Comparison of ENCODE assay signal across 21 cellular contexts in genomic region chr20:45991616-45992015, GRCh38. TPM values are rescaled to one million over a fixed set of nuclear protein-coding genes. Genes with fewer than 3 reads are reported as not detected.
DNase-seq lines count a peak whose midpoint lies in the region; ATAC-seq, FAIRE-seq and TF ChIP-seq lines count a peak whose summit lies in the region.
"Had no signal": no experiment of that assay in that cellular context is flagged by ENCODE, and none has a peak within 500 bp of the region (broad histone marks: within the 10 kb centered on the region; RNA-seq: fewer than 3 reads in every experiment).

No MANE protein-coding gene starts in this region.

- ATAC-seq in right lobe of liver, result no peak
- ATAC-seq in HepG2, result no peak
- no peak for ATAC-seq in K562
- no peak for ATAC-seq in GM21529 (IDR thresholded peaks at IDR 0.05; ENCODE audit: unreplicated experiment)
- no peak for ATAC-seq in omental fat pad (ENCODE audit: low FRiP score)
- ATAC-seq: GM12878, HCT116 had no signal

- TF ChIP-seq POLR2A in right lobe of liver (IDR thresholded peaks at IDR 0.05) (no peak), HepG2 (IDR thresholded peaks at IDR 0.05; ENCODE audit: insufficient read depth in 1 of 2, low read depth in 2 of 2, low read length in 2 of 2) (no peak), K562 (conservative IDR thresholded peaks at IDR 0.05) (no peak)

- H3K79me2 ChIP-seq in HepG2 (ENCODE audit: insufficient read depth, low read length) (no peaks in the 10 kb centered on the region), K562 (ENCODE audit: control insufficient read depth, insufficient read depth, low read length) (no peaks in the 10 kb centered on the region)

- in situ Hi-C loops in HepG2 (cut with HindIII; ENCODE audit: extremely low pct_ligation_motif_present, low pct_unique_long_range_greater_than_20kb), result no loop called here
- in situ Hi-C loops in K562 (cut with MboI), result no loop called here

- H3K4me3 ChIP-seq in right lobe of liver (no peak overlapping the region), HepG2 (replicated peaks in 1 of 3; ENCODE audit: insufficient read depth in 1 of 3, low read depth in 2 of 3, low read length in 3 of 3) (no peak overlapping the region), K562 (no peak overlapping the region), SJCRH30 (no peak overlapping the region)
- H3K4me3 ChIP-seq: GM12878 had no signal

- CTCF ChIA-PET in HepG2 (lab: Yijun Ruan, JAX; ENCODE audit: low intra/inter-chr PET ratio, low total read pairs), result no interaction called here
- CTCF ChIA-PET in K562 (lab: Yijun Ruan, JAX; ENCODE audit: low intra/inter-chr PET ratio), result no interaction called here

- H2AFZ ChIP-seq in HepG2 (ENCODE audit: low read length) (no peak overlapping the region), K562 (ENCODE audit: low read depth, low read length) (no peak overlapping the region)

- no TSS peak for BruUV-seq in HepG2 (replicated peaks; lab: Mats Ljungman, UMichigan)
- no TSS peak for BruUV-seq in K562 (replicated peaks; lab: Mats Ljungman, UMichigan)

- 63% methylated on average over 3 of the region's 3 CpGs for WGBS in right lobe of liver (ENCODE audit: insufficient coverage, low coverage, low lambda C conversion rate, missing lambda C conversion rate)
- WGBS in HepG2 (ENCODE audit: low lambda C conversion rate), result 8% methylated on average over 3 of the region's 3 CpGs
- WGBS in K562 (ENCODE audit: insufficient coverage, low coverage, missing lambda C conversion rate), result 11% methylated on average over 3 of the region's 3 CpGs

- H3K9ac ChIP-seq in HepG2 (ENCODE audit: insufficient read depth, low read depth, low read length) (no peak overlapping the region), K562 (ENCODE audit: insufficient read depth in 1 of 2, low read depth in 2 of 2, low read length in 2 of 2) (no peak overlapping the region)
- H3K9ac ChIP-seq: KMS-11 had no signal

- TF ChIP-seq EP300 in HepG2 (IDR thresholded peaks at IDR 0.05; ENCODE audit: low read depth in 2 of 2, low read length in 2 of 2), result no peak
- TF ChIP-seq EP300 in HepG2 (CRISPR knock-in tag; IDR thresholded peaks at IDR 0.05; ENCODE audit: borderline replicate concordance), result no peak
- TF ChIP-seq EP300 in K562 (IDR thresholded peaks at IDR 0.05; ENCODE audit: low read length), result no peak

- H3K9me3 ChIP-seq in right lobe of liver (no peaks in the 10 kb centered on the region), HepG2 (ENCODE audit: low read length) (no peaks in the 10 kb centered on the region), K562 (replicated peaks; ENCODE audit: control insufficient read depth, insufficient read depth, low read depth, low read length) (no peaks in the 10 kb centered on the region), SJCRH30 (replicated peaks) (no peaks in the 10 kb centered on the region)

- no peak overlapping the region for H3K4me2 ChIP-seq in HepG2 (ENCODE audit: low read depth, low read length)
- H3K4me2 ChIP-seq in K562 (ENCODE audit: insufficient read depth, low read length), result no peak overlapping the region
- H3K4me2 ChIP-seq: KMS-11 had no signal

- H3K9me1 ChIP-seq in K562 (ENCODE audit: control insufficient read depth, insufficient read depth, low read length), result no peaks in the 10 kb centered on the region

- no peaks in the 10 kb centered on the region for H3K27me3 ChIP-seq in right lobe of liver
- H3K27me3 ChIP-seq in HepG2 (ENCODE audit: control insufficient read depth in 1 of 2, insufficient read depth in 2 of 2, low read length in 2 of 2), result peaks cover under 1 to 6% of the 10 kb centered on the region in 2 experiments; a peak in 2 of 5 replicates
- peaks cover under 1 to 8% of the 10 kb centered on the region in 2 experiments; a peak in 2 of 5 replicates for H3K27me3 ChIP-seq in K562 (ENCODE audit: control insufficient read depth in 2 of 2, insufficient read depth in 2 of 2, low read length in 2 of 2)
- H3K27me3 ChIP-seq in SJCRH30, result peaks cover 3% of the 10 kb centered on the region

- H3K4me1 ChIP-seq in right lobe of liver (no peaks in the 10 kb centered on the region), HepG2 (ENCODE audit: insufficient read depth, low read length) (peaks cover 13% of the 10 kb centered on the region), K562 (replicated peaks in 1 of 2; ENCODE audit: control insufficient read depth in 2 of 2, insufficient read depth in 2 of 2, low read length in 2 of 2) (peaks cover 2 to 12% of the 10 kb centered on the region in 2 experiments; a peak in 3 of 5 replicates), SJCRH30 (no peaks in the 10 kb centered on the region)

- no peak for TF ChIP-seq RAD21 in HepG2 (CRISPR knock-in tag; IDR thresholded peaks at IDR 0.05)
- TF ChIP-seq RAD21 in K562 (CRISPR knock-in tag; conservative IDR thresholded peaks at IDR 0.05 in 1 of 2, IDR thresholded peaks at IDR 0.05 in 1 of 2), result no peak

- FAIRE-seq in HepG2 (lab: Jason Lieb, UNC), result no peak
- no peak for FAIRE-seq in K562 (lab: Jason Lieb, UNC)
- FAIRE-seq: GM12878, RCC 7860 had no signal

- no peak overlapping the region for H3K27ac ChIP-seq in right lobe of liver
- no peak overlapping the region for H3K27ac ChIP-seq in HepG2 (ENCODE audit: extremely low read length, insufficient read depth, low read length)
- no peak overlapping the region for H3K27ac ChIP-seq in K562 (ENCODE audit: extremely low read depth, low read depth, low read length)
- H3K27ac ChIP-seq in SJCRH30, result no peak overlapping the region
- H3K27ac ChIP-seq: KMS-11 had no signal

- POLR2A ChIA-PET in HepG2 (lab: Yijun Ruan, JAX), result no interaction called here
- POLR2A ChIA-PET in K562 (lab: Yijun Ruan, JAX), result no interaction called here

- no peaks in the 10 kb centered on the region for H3K36me3 ChIP-seq in right lobe of liver
- no peaks in the 10 kb centered on the region for H3K36me3 ChIP-seq in HepG2 (replicated peaks in 1 of 2; ENCODE audit: control insufficient read depth in 1 of 2, insufficient read depth in 2 of 2, low read length in 2 of 2)
- H3K36me3 ChIP-seq in K562 (ENCODE audit: control insufficient read depth, insufficient read depth, low read length), result no peaks in the 10 kb centered on the region
- no peaks in the 10 kb centered on the region for H3K36me3 ChIP-seq in SJCRH30

- peak in 2 of 3 donors; percentile 1 to 14 for DNase-seq in right lobe of liver
- DNase-seq in HepG2 (ENCODE audit: low spot score), result no peak
- DNase-seq in OCI-M1 (lab: John Stamatoyannopoulos, UW), result peak; percentile 74
- no peak for DNase-seq in K562 (ENCODE audit: extremely low read depth in 1 of 4, low spot score in 3 of 4)
- DNase-seq in NCI-H2081 treated with DMSO at 0.1 percent for 48 hours (lab: John Stamatoyannopoulos, UW), result no peak
- no peak for DNase-seq in omental fat pad (ENCODE audit: low spot score)
- DNase-seq in SJCRH30, result no peak
- DNase-seq: CD8-positive, alpha-beta memory T cell; DMS79 treated with DMSO at 0.1 percent for 48 hours; GDM1; NCI-H1105 treated with DMSO at 0.1 percent for 48 hours; NCI-H187; NCI-H446; NK-92 treated with Interleukin-12 subunit alpha and Interleukin-12 subunit beta, amount 100 ng/mL, for 24 hours; SIG-M5 had no signal

- intact Hi-C loops in right lobe of liver (cut with DNase I) (no loop called here), HepG2 (cut with micrococcal nuclease; ENCODE audit: unreplicated experiment) (no loop called here), K562 (cut with micrococcal nuclease) (no loop called here)

- TF ChIP-seq CTCF in right lobe of liver (IDR thresholded peaks at IDR 0.05) (no peak), HepG2 (CRISPR knock-in tag; IDR thresholded peaks at IDR 0.05) (no peak), K562 (IDR thresholded peaks at IDR 0.05 in 2 of 3, conservative IDR thresholded peaks at IDR 0.05 in 1 of 3; ENCODE audit: insufficient read depth in 2 of 3, low read depth in 1 of 3, low read length in 3 of 3) (no peak), omental fat pad (IDR thresholded peaks at IDR 0.05) (no peak)

- no peaks in the 10 kb centered on the region for H4K20me1 ChIP-seq in HepG2 (ENCODE audit: insufficient read depth, low read length)
- peaks cover 4% of the 10 kb centered on the region; the same call in 1 of the 2 replicates for H4K20me1 ChIP-seq in K562 (replicated peaks; ENCODE audit: control insufficient read depth, insufficient read depth, low read length)

RNA-seq across cellular contexts. Expression of gene MMP9, which starts 17.1 kb away (rescaled TPM):
- 1 to 10 TPM in 4 of 6 experiments, under 1 TPM in 2; 0.61 to 2.4 (median 1.3) TPM for total RNA-seq in right lobe of liver
- total RNA-seq in HepG2 (2016; rRNA removed; fragmentation: Illumina TruSeq; extraction: Trizol), result not detected in 2 replicates
- not detected in 2 replicates for total RNA-seq in HepG2 (2016; cell fraction: cytosol; rRNA removed; fragmentation: Illumina TruSeq; extraction: Trizol; ENCODE audit: low read depth)
- total RNA-seq in HepG2 (2016; cell fraction: insoluble cytoplasmic fraction; rRNA removed; fragmentation: Illumina TruSeq; extraction: Trizol), result 0.06 TPM in 1 of 2 replicates, not detected in the other
- total RNA-seq in HepG2 (2016; cell fraction: membrane; rRNA removed; fragmentation: Illumina TruSeq; extraction: Trizol), result not detected in 2 replicates
- total RNA-seq in HepG2 (2016; cell fraction: nucleus; rRNA removed; fragmentation: Illumina TruSeq; extraction: Trizol), result not detected in 2 replicates
- 0.03 TPM in 1 of 2 replicates, not detected in the other for polyA plus RNA-seq in HepG2 (2011; rRNA removed)
- polyA plus RNA-seq in HepG2 (2011; cell fraction: cytosol; rRNA removed), result 0.04 TPM in 1 of 2 replicates, not detected in the other
- polyA plus RNA-seq in HepG2 (2011; cell fraction: nucleus; rRNA removed), result not detected in 2 replicates
- not detected in 2 replicates for polyA plus RNA-seq in HepG2 (2012)
- polyA plus RNA-seq in HepG2 (2016; cell fraction: cytosol; fragmentation: Illumina TruSeq; extraction: Trizol; ENCODE audit: low read depth), result not detected in 2 replicates
- polyA plus RNA-seq in HepG2 (2016; cell fraction: insoluble cytoplasmic fraction; fragmentation: Illumina TruSeq; extraction: Trizol; ENCODE audit: low read depth), result not detected in 2 replicates
- not detected in 2 replicates for polyA plus RNA-seq in HepG2 (2016; cell fraction: membrane; fragmentation: Illumina TruSeq; extraction: Trizol; ENCODE audit: low read depth)
- polyA plus RNA-seq in HepG2 (2016; cell fraction: nucleus; fragmentation: Illumina TruSeq; extraction: Trizol; ENCODE audit: insufficient read depth, low read depth), result not detected in 2 replicates
- polyA minus RNA-seq in HepG2 (2011; rRNA and poly(A)+ RNA removed; ENCODE audit: low replicate concordance), result not detected in 2 replicates
- not detected in 2 replicates for polyA minus RNA-seq in HepG2 (2011; cell fraction: cytosol; rRNA and poly(A)+ RNA removed)
- not detected in 2 replicates for polyA minus RNA-seq in HepG2 (2011; cell fraction: nucleus; rRNA and poly(A)+ RNA removed)
- total RNA-seq in K562 (2011; cell fraction: chromatin; rRNA removed; ENCODE audit: low replicate concordance), result not detected in 2 replicates
- total RNA-seq in K562 (2011; cell fraction: nucleolus; rRNA removed), result not detected in 2 replicates
- not detected in 2 replicates for total RNA-seq in K562 (2011; cell fraction: nucleoplasm; rRNA removed)
- total RNA-seq in K562 (2014; rRNA removed), result 0.04 TPM in 1 of 2 replicates, not detected in the other
- total RNA-seq in K562 (2014; rRNA removed; fragmentation: Illumina TruSeq; extraction: Trizol), result not detected in 2 replicates
- total RNA-seq in K562 (2015; rRNA removed; fragmentation: Illumina TruSeq; extraction: Trizol), result not detected in 2 replicates
- total RNA-seq in K562 (2021), result not detected in 2 replicates
- not detected in 2 replicates for polyA plus RNA-seq in K562 (2011; rRNA removed)
- 0.03 TPM in 1 of 2 replicates, not detected in the other for polyA plus RNA-seq in K562 (2011; cell fraction: cytosol; rRNA removed)
- not detected in 2 replicates for polyA plus RNA-seq in K562 (2011; cell fraction: nucleus; rRNA removed)
- 0.04 TPM in 1 of 2 replicates, not detected in the other for polyA plus RNA-seq in K562 (2012)
- polyA plus RNA-seq in K562 (2014; fragmentation: Illumina TruSeq; extraction: Trizol), result not detected in 2 replicates
- polyA plus RNA-seq in K562 (2014; fragmentation: Nextera tagmentation; extraction: Ambion mirVana), result not detected
- polyA plus RNA-seq in K562 (2014; rRNA removed), result 0.07 TPM in 1 of 2 replicates, not detected in the other
- not detected in 2 replicates for polyA minus RNA-seq in K562 (2011; rRNA and poly(A)+ RNA removed)
- not detected in 2 replicates for polyA minus RNA-seq in K562 (2011; cell fraction: cytosol; rRNA and poly(A)+ RNA removed)
- polyA minus RNA-seq in K562 (2011; cell fraction: nucleus; rRNA and poly(A)+ RNA removed), result not detected in 2 replicates
- 10 to 100 TPM in 2 of 4 donors, 1 to 10 TPM in 1, under 1 TPM in 1; 0.84 to 90.4 (median 13.7) TPM for total RNA-seq in omental fat pad
- 0.06 TPM in 1 of 2 replicates, not detected in the other for total RNA-seq in SJCRH30 (2014; rRNA removed; shearing (Covaris generic))
- polyA plus RNA-seq: BJ; CD8-positive, alpha-beta memory T cell had no signal

RNA-seq across cellular contexts. Expression of gene ZNF335, which starts 19.6 kb away (rescaled TPM):
- total RNA-seq in right lobe of liver, result 1 to 10 TPM; 6.5 to 9.3 (median 7.8) TPM
- total RNA-seq in HepG2 (2016; rRNA removed; fragmentation: Illumina TruSeq; extraction: Trizol), result 6.0 and 13.7 TPM in 2 replicates
- 4.5 and 4.7 TPM in 2 replicates for total RNA-seq in HepG2 (2016; cell fraction: cytosol; rRNA removed; fragmentation: Illumina TruSeq; extraction: Trizol; ENCODE audit: low read depth)
- 5.0 and 12.7 TPM in 2 replicates for total RNA-seq in HepG2 (2016; cell fraction: insoluble cytoplasmic fraction; rRNA removed; fragmentation: Illumina TruSeq; extraction: Trizol)
- 6.7 and 7.0 TPM in 2 replicates for total RNA-seq in HepG2 (2016; cell fraction: membrane; rRNA removed; fragmentation: Illumina TruSeq; extraction: Trizol)
- 18.8 and 22.0 TPM in 2 replicates for total RNA-seq in HepG2 (2016; cell fraction: nucleus; rRNA removed; fragmentation: Illumina TruSeq; extraction: Trizol)
- polyA plus RNA-seq in HepG2 (2011; rRNA removed), result 9.7 and 12.3 TPM in 2 replicates
- 3.3 and 4.6 TPM in 2 replicates for polyA plus RNA-seq in HepG2 (2011; cell fraction: cytosol; rRNA removed)
- polyA plus RNA-seq in HepG2 (2011; cell fraction: nucleus; rRNA removed), result 62.4 and 81.3 TPM in 2 replicates
- 5.7 and 8.0 TPM in 2 replicates for polyA plus RNA-seq in HepG2 (2012)
- 1.5 TPM in 2 replicates for polyA plus RNA-seq in HepG2 (2016; cell fraction: cytosol; fragmentation: Illumina TruSeq; extraction: Trizol; ENCODE audit: low read depth)
- polyA plus RNA-seq in HepG2 (2016; cell fraction: insoluble cytoplasmic fraction; fragmentation: Illumina TruSeq; extraction: Trizol; ENCODE audit: low read depth), result 5.1 and 7.0 TPM in 2 replicates
- polyA plus RNA-seq in HepG2 (2016; cell fraction: membrane; fragmentation: Illumina TruSeq; extraction: Trizol; ENCODE audit: low read depth), result 2.9 and 3.1 TPM in 2 replicates
- polyA plus RNA-seq in HepG2 (2016; cell fraction: nucleus; fragmentation: Illumina TruSeq; extraction: Trizol; ENCODE audit: insufficient read depth, low read depth), result 40.5 and 45.7 TPM in 2 replicates
- 32.3 and 35.8 TPM in 2 replicates for polyA minus RNA-seq in HepG2 (2011; rRNA and poly(A)+ RNA removed; ENCODE audit: low replicate concordance)
- polyA minus RNA-seq in HepG2 (2011; cell fraction: cytosol; rRNA and poly(A)+ RNA removed), result 3.4 and 4.0 TPM in 2 replicates
- polyA minus RNA-seq in HepG2 (2011; cell fraction: nucleus; rRNA and poly(A)+ RNA removed), result 42.4 and 45.0 TPM in 2 replicates
- total RNA-seq in K562 (2011; cell fraction: chromatin; rRNA removed; ENCODE audit: low replicate concordance), result 44.9 and 117 TPM in 2 replicates
- total RNA-seq in K562 (2011; cell fraction: nucleolus; rRNA removed), result 57.4 and 66.4 TPM in 2 replicates
- 50.4 and 55.9 TPM in 2 replicates for total RNA-seq in K562 (2011; cell fraction: nucleoplasm; rRNA removed)
- 11.6 and 14.0 TPM in 2 replicates for total RNA-seq in K562 (2014; rRNA removed)
- 3.3 and 4.3 TPM in 2 replicates for total RNA-seq in K562 (2014; rRNA removed; fragmentation: Illumina TruSeq; extraction: Trizol)
- total RNA-seq in K562 (2015; rRNA removed; fragmentation: Illumina TruSeq; extraction: Trizol), result 7.6 and 7.7 TPM in 2 replicates
- 13.8 and 16.0 TPM in 2 replicates for total RNA-seq in K562 (2021)
- polyA plus RNA-seq in K562 (2011; rRNA removed), result 4.8 and 9.5 TPM in 2 replicates
- 5.6 and 9.3 TPM in 2 replicates for polyA plus RNA-seq in K562 (2011; cell fraction: cytosol; rRNA removed)
- polyA plus RNA-seq in K562 (2011; cell fraction: nucleus; rRNA removed), result 35.4 and 61.3 TPM in 2 replicates
- 8.2 and 13.0 TPM in 2 replicates for polyA plus RNA-seq in K562 (2012)
- 9.0 and 12.6 TPM in 2 replicates for polyA plus RNA-seq in K562 (2014; fragmentation: Illumina TruSeq; extraction: Trizol)
- under 1 TPM; 0.39 to 0.50 TPM for polyA plus RNA-seq in K562 (2014; fragmentation: Nextera tagmentation; extraction: Ambion mirVana)
- 10.4 and 13.2 TPM in 2 replicates for polyA plus RNA-seq in K562 (2014; rRNA removed)
- 8.5 and 9.4 TPM in 2 replicates for polyA minus RNA-seq in K562 (2011; rRNA and poly(A)+ RNA removed)
- polyA minus RNA-seq in K562 (2011; cell fraction: cytosol; rRNA and poly(A)+ RNA removed), result 6.1 and 7.8 TPM in 2 replicates
- polyA minus RNA-seq in K562 (2011; cell fraction: nucleus; rRNA and poly(A)+ RNA removed), result 23.6 and 24.7 TPM in 2 replicates
- total RNA-seq in omental fat pad, result 10 to 100 TPM; 14.5 to 29.1 (median 19.7) TPM
- 12.5 and 14.2 TPM in 2 replicates for total RNA-seq in SJCRH30 (2014; rRNA removed; shearing (Covaris generic))

RNA-seq across cellular contexts. Expression of gene SLC12A5, which starts 37.4 kb away (rescaled TPM):
- total RNA-seq in right lobe of liver (under 1 TPM in 3 of 6 experiments, not detected in 3; 0.32 to 0.91 (median 0.64) TPM), HepG2 (2016; rRNA removed; fragmentation: Illumina TruSeq; extraction: Trizol) (5.3 and 5.4 TPM in 2 replicates), K562 (2014; rRNA removed) (2.2 and 2.4 TPM in 2 replicates), K562 (2014; rRNA removed; fragmentation: Illumina TruSeq; extraction: Trizol) (0.36 and 1.4 TPM in 2 replicates), K562 (2015; rRNA removed; fragmentation: Illumina TruSeq; extraction: Trizol) (1.2 and 4.1 TPM in 2 replicates), K562 (2021) (5.3 and 6.2 TPM in 2 replicates), omental fat pad (under 1 TPM in 1 of 4 donors, not detected in 3; 0.19 TPM)
- 2.8 and 4.0 TPM in 2 replicates for total RNA-seq in HepG2 (2016; cell fraction: cytosol; rRNA removed; fragmentation: Illumina TruSeq; extraction: Trizol; ENCODE audit: low read depth)
- total RNA-seq in HepG2 (2016; cell fraction: insoluble cytoplasmic fraction; rRNA removed; fragmentation: Illumina TruSeq; extraction: Trizol), result 4.2 and 4.4 TPM in 2 replicates
- total RNA-seq in HepG2 (2016; cell fraction: membrane; rRNA removed; fragmentation: Illumina TruSeq; extraction: Trizol), result 3.5 and 4.1 TPM in 2 replicates
- 3.0 and 3.9 TPM in 2 replicates for total RNA-seq in HepG2 (2016; cell fraction: nucleus; rRNA removed; fragmentation: Illumina TruSeq; extraction: Trizol)
- polyA plus RNA-seq in HepG2 (2011; rRNA removed) (4.3 and 5.6 TPM in 2 replicates), K562 (2011; rRNA removed) (1.8 and 3.0 TPM in 2 replicates), K562 (2014; fragmentation: Illumina TruSeq; extraction: Trizol) (6.2 and 6.7 TPM in 2 replicates), K562 (2014; fragmentation: Nextera tagmentation; extraction: Ambion mirVana) (1 to 10 TPM in 1 of 2 experiments, under 1 TPM in 1; 0.71 to 2.1 TPM), K562 (2014; rRNA removed) (7.5 and 8.5 TPM in 2 replicates)
- 4.5 and 6.3 TPM in 2 replicates for polyA plus RNA-seq in HepG2 (2011; cell fraction: cytosol; rRNA removed)
- polyA plus RNA-seq in HepG2 (2011; cell fraction: nucleus; rRNA removed), result 6.0 and 6.2 TPM in 2 replicates
- polyA plus RNA-seq in HepG2 (2012), result 12.9 and 15.9 TPM in 2 replicates
- 27.8 and 30.6 TPM in 2 replicates for polyA plus RNA-seq in HepG2 (2016; cell fraction: cytosol; fragmentation: Illumina TruSeq; extraction: Trizol; ENCODE audit: low read depth)
- polyA plus RNA-seq in HepG2 (2016; cell fraction: insoluble cytoplasmic fraction; fragmentation: Illumina TruSeq; extraction: Trizol; ENCODE audit: low read depth), result 18.0 and 19.7 TPM in 2 replicates
- 33.5 and 42.8 TPM in 2 replicates for polyA plus RNA-seq in HepG2 (2016; cell fraction: membrane; fragmentation: Illumina TruSeq; extraction: Trizol; ENCODE audit: low read depth)
- 14.1 and 18.5 TPM in 2 replicates for polyA plus RNA-seq in HepG2 (2016; cell fraction: nucleus; fragmentation: Illumina TruSeq; extraction: Trizol; ENCODE audit: insufficient read depth, low read depth)
- 2.3 and 2.5 TPM in 2 replicates for polyA minus RNA-seq in HepG2 (2011; rRNA and poly(A)+ RNA removed; ENCODE audit: low replicate concordance)
- polyA minus RNA-seq in HepG2 (2011; cell fraction: cytosol; rRNA and poly(A)+ RNA removed), result 1.7 and 1.8 TPM in 2 replicates
- 3.5 and 3.7 TPM in 2 replicates for polyA minus RNA-seq in HepG2 (2011; cell fraction: nucleus; rRNA and poly(A)+ RNA removed)
- 1.3 and 3.1 TPM in 2 replicates for total RNA-seq in K562 (2011; cell fraction: chromatin; rRNA removed; ENCODE audit: low replicate concordance)
- 1.4 and 2.2 TPM in 2 replicates for total RNA-seq in K562 (2011; cell fraction: nucleolus; rRNA removed)
- 1.5 and 3.8 TPM in 2 replicates for total RNA-seq in K562 (2011; cell fraction: nucleoplasm; rRNA removed)
- 3.9 and 11.1 TPM in 2 replicates for polyA plus RNA-seq in K562 (2011; cell fraction: cytosol; rRNA removed)
- 3.3 and 4.6 TPM in 2 replicates for polyA plus RNA-seq in K562 (2011; cell fraction: nucleus; rRNA removed)
- 10.0 and 16.1 TPM in 2 replicates for polyA plus RNA-seq in K562 (2012)
- polyA minus RNA-seq in K562 (2011; rRNA and poly(A)+ RNA removed), result 0.66 TPM in 1 of 2 replicates, not detected in the other
- polyA minus RNA-seq in K562 (2011; cell fraction: cytosol; rRNA and poly(A)+ RNA removed), result 3.9 TPM in 1 of 2 replicates, not detected in the other
- polyA minus RNA-seq in K562 (2011; cell fraction: nucleus; rRNA and poly(A)+ RNA removed), result 0.40 and 0.44 TPM in 2 replicates
- 3.8 and 8.6 TPM in 2 replicates for total RNA-seq in SJCRH30 (2014; rRNA removed; shearing (Covaris generic))
- total RNA-seq: CD8-positive, alpha-beta memory T cell had no signal
- polyA plus RNA-seq: CD8-positive, alpha-beta memory T cell had no signal

RNA-seq across cellular contexts. Expression of gene PCIF1, which starts 57.1 kb away (rescaled TPM):
- total RNA-seq in right lobe of liver (10 to 100 TPM in 2 of 6 experiments, 1 to 10 TPM in 4; 7.8 to 12.1 (median 9.5) TPM), HepG2 (2016; rRNA removed; fragmentation: Illumina TruSeq; extraction: Trizol) (18.5 and 20.9 TPM in 2 replicates), K562 (2014; rRNA removed) (9.8 and 12.3 TPM in 2 replicates), K562 (2014; rRNA removed; fragmentation: Illumina TruSeq; extraction: Trizol) (7.7 and 9.6 TPM in 2 replicates), K562 (2015; rRNA removed; fragmentation: Illumina TruSeq; extraction: Trizol) (9.7 and 11.3 TPM in 2 replicates), K562 (2021) (29.4 and 30.0 TPM in 2 replicates), omental fat pad (10 to 100 TPM; 18.8 to 36.9 (median 25.8) TPM)
- 30.2 and 42.6 TPM in 2 replicates for total RNA-seq in HepG2 (2016; cell fraction: cytosol; rRNA removed; fragmentation: Illumina TruSeq; extraction: Trizol; ENCODE audit: low read depth)
- 17.6 and 21.4 TPM in 2 replicates for total RNA-seq in HepG2 (2016; cell fraction: insoluble cytoplasmic fraction; rRNA removed; fragmentation: Illumina TruSeq; extraction: Trizol)
- total RNA-seq in HepG2 (2016; cell fraction: membrane; rRNA removed; fragmentation: Illumina TruSeq; extraction: Trizol), result 35.4 and 44.6 TPM in 2 replicates
- total RNA-seq in HepG2 (2016; cell fraction: nucleus; rRNA removed; fragmentation: Illumina TruSeq; extraction: Trizol), result 19.3 and 21.9 TPM in 2 replicates
- polyA plus RNA-seq in HepG2 (2011; rRNA removed) (21.6 and 24.4 TPM in 2 replicates), K562 (2011; rRNA removed) (11.1 and 15.3 TPM in 2 replicates), K562 (2014; fragmentation: Illumina TruSeq; extraction: Trizol) (27.8 and 33.7 TPM in 2 replicates), K562 (2014; fragmentation: Nextera tagmentation; extraction: Ambion mirVana) (10 to 100 TPM in 1 of 2 experiments, 1 to 10 TPM in 1; 5.8 to 12.9 TPM), K562 (2014; rRNA removed) (18.9 and 20.0 TPM in 2 replicates)
- polyA plus RNA-seq in HepG2 (2011; cell fraction: cytosol; rRNA removed), result 19.5 and 26.1 TPM in 2 replicates
- polyA plus RNA-seq in HepG2 (2011; cell fraction: nucleus; rRNA removed), result 38.0 and 44.1 TPM in 2 replicates
- polyA plus RNA-seq in HepG2 (2012), result 22.9 and 30.3 TPM in 2 replicates
- polyA plus RNA-seq in HepG2 (2016; cell fraction: cytosol; fragmentation: Illumina TruSeq; extraction: Trizol; ENCODE audit: low read depth), result 41.4 and 54.3 TPM in 2 replicates
- 27.4 and 35.6 TPM in 2 replicates for polyA plus RNA-seq in HepG2 (2016; cell fraction: insoluble cytoplasmic fraction; fragmentation: Illumina TruSeq; extraction: Trizol; ENCODE audit: low read depth)
- 51.1 and 55.4 TPM in 2 replicates for polyA plus RNA-seq in HepG2 (2016; cell fraction: membrane; fragmentation: Illumina TruSeq; extraction: Trizol; ENCODE audit: low read depth)
- polyA plus RNA-seq in HepG2 (2016; cell fraction: nucleus; fragmentation: Illumina TruSeq; extraction: Trizol; ENCODE audit: insufficient read depth, low read depth), result 35.5 and 37.2 TPM in 2 replicates
- 40.1 and 74.5 TPM in 2 replicates for polyA minus RNA-seq in HepG2 (2011; rRNA and poly(A)+ RNA removed; ENCODE audit: low replicate concordance)
- 19.4 and 24.4 TPM in 2 replicates for polyA minus RNA-seq in HepG2 (2011; cell fraction: cytosol; rRNA and poly(A)+ RNA removed)
- 55.2 and 63.6 TPM in 2 replicates for polyA minus RNA-seq in HepG2 (2011; cell fraction: nucleus; rRNA and poly(A)+ RNA removed)
- 23.1 and 62.7 TPM in 2 replicates for total RNA-seq in K562 (2011; cell fraction: chromatin; rRNA removed; ENCODE audit: low replicate concordance)
- 46.3 and 47.2 TPM in 2 replicates for total RNA-seq in K562 (2011; cell fraction: nucleolus; rRNA removed)
- total RNA-seq in K562 (2011; cell fraction: nucleoplasm; rRNA removed), result 25.7 and 30.1 TPM in 2 replicates
- 20.6 and 30.6 TPM in 2 replicates for polyA plus RNA-seq in K562 (2011; cell fraction: cytosol; rRNA removed)
- 50.4 and 55.2 TPM in 2 replicates for polyA plus RNA-seq in K562 (2011; cell fraction: nucleus; rRNA removed)
- polyA plus RNA-seq in K562 (2012), result 25.3 and 34.4 TPM in 2 replicates
- 10.7 and 11.1 TPM in 2 replicates for polyA minus RNA-seq in K562 (2011; rRNA and poly(A)+ RNA removed)
- 15.3 and 20.8 TPM in 2 replicates for polyA minus RNA-seq in K562 (2011; cell fraction: cytosol; rRNA and poly(A)+ RNA removed)
- polyA minus RNA-seq in K562 (2011; cell fraction: nucleus; rRNA and poly(A)+ RNA removed), result 29.6 and 39.9 TPM in 2 replicates
- 20.6 and 21.7 TPM in 2 replicates for total RNA-seq in SJCRH30 (2014; rRNA removed; shearing (Covaris generic))

Comparison
In these comparisons a context has a peak if more than half of its experiments do, and no peak if none do; other contexts are left out.
1. DNase-seq: peak in right lobe of liver (2 of 3) and OCI-M1 (single experiment); none in HepG2 (single experiment), K562 (0 of 4), NCI-H2081 treated with DMSO at 0.1 percent for 48 hours (single experiment), omental fat pad (single experiment) and SJCRH30 (0 of 2).